ENCODE assay signal across 1 cellular context in genomic region chr6:39416728-39417127, GRCh38.
TF ChIP-seq lines count a peak whose summit lies in the region.

No MANE protein-coding gene starts in this region.

TF ChIP-seq in H1, 55 proteins besides CTCF, POLR2A, EP300 and RAD21:
- TF ChIP-seq, protein P1, sequence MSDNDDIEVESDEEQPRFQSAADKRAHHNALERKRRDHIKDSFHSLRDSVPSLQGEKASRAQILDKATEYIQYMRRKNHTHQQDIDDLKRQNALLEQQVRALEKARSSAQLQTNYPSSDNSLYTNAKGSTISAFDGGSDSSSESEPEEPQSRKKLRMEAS (IDR thresholded peaks at IDR 0.05), result no peak
- TF ChIP-seq, protein P2, sequence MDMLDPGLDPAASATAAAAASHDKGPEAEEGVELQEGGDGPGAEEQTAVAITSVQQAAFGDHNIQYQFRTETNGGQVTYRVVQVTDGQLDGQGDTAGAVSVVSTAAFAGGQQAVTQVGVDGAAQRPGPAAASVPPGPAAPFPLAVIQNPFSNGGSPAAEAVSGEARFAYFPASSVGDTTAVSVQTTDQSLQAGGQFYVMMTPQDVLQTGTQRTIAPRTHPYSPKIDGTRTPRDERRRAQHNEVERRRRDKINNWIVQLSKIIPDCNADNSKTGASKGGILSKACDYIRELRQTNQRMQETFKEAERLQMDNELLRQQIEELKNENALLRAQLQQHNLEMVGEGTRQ (IDR thresholded peaks at IDR 0.05; ENCODE audit: low read length), result no peak
- TF ChIP-seq MAFK (IDR thresholded peaks at IDR 0.05; ENCODE audit: low read depth, low read length), result no peak
- no peak for TF ChIP-seq SAP30 (IDR thresholded peaks at IDR 0.05; ENCODE audit: insufficient read depth, insufficient replicate concordance, low read length)
- TF ChIP-seq, protein P3, sequence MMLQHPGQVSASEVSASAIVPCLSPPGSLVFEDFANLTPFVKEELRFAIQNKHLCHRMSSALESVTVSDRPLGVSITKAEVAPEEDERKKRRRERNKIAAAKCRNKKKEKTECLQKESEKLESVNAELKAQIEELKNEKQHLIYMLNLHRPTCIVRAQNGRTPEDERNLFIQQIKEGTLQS (IDR thresholded peaks at IDR 0.05; ENCODE audit: insufficient read depth, low read depth, low read length), result no peak
- no peak for TF ChIP-seq POU5F1 (IDR thresholded peaks at IDR 0.05; ENCODE audit: low read depth, low read length)
- no peak for TF ChIP-seq EZH2 (IDR thresholded peaks at IDR 0.05; ENCODE audit: low read depth, low read length, severe bottlenecking)
- TF ChIP-seq ASH2L (IDR thresholded peaks at IDR 0.05; ENCODE audit: low read length), result no peak
